13 cellular contexts compared by ENCODE assay signal in genomic region chr18:61922435-61922834, GRCh38. TPM values are rescaled to one million over a fixed set of nuclear protein-coding genes. Genes with fewer than 3 reads are reported as not detected.
"Had no signal": no experiment of that assay in that cellular context is flagged by ENCODE, and none has a peak within 500 bp of the region (broad histone marks: within the 10 kb centered on the region; RNA-seq: fewer than 3 reads in every experiment).

No MANE protein-coding gene starts in this region.

- H3K27me3 Mint-ChIP-seq: activated CD4-positive, alpha-beta memory T cell treated with anti-CD3 and anti-CD28 coated beads, Interleukin-2, amount 10 ng/mL, durations not matched to agents 7 days and 5 days had no signal

- H3K9me3 Mint-ChIP-seq: activated CD4-positive, alpha-beta memory T cell treated with anti-CD3 and anti-CD28 coated beads, Interleukin-2, amount 10 ng/mL, durations not matched to agents 7 days and 5 days; activated naive CD4-positive, alpha-beta T cell treated with anti-CD3 and anti-CD28 coated beads, Interleukin-2, amount 50 U/mL, for 72 hours had no signal

- H3K4me1 ChIP-seq: stomach had no signal

- H3K27me3 ChIP-seq: neutrophil, stomach had no signal

- H3K27ac Mint-ChIP-seq: activated CD4-positive, alpha-beta memory T cell treated with anti-CD3 and anti-CD28 coated beads, Interleukin-2, amount 10 ng/mL, durations not matched to agents 7 days and 5 days; activated naive CD4-positive, alpha-beta T cell treated with anti-CD3 and anti-CD28 coated beads, Interleukin-2, amount 50 U/mL, for 72 hours; endodermal cell; immature natural killer cell; naive thymus-derived CD4-positive, alpha-beta T cell had no signal

- H3K27ac ChIP-seq: neutrophil, stomach had no signal

- H3K9me3 ChIP-seq: neutrophil, stomach had no signal

- H3K4me3 ChIP-seq: lung, stomach had no signal

- H3K36me3 ChIP-seq: neutrophil, stomach had no signal

- H3K4me3 Mint-ChIP-seq: activated CD4-positive, alpha-beta memory T cell treated with anti-CD3 and anti-CD28 coated beads, Interleukin-2, amount 10 ng/mL, durations not matched to agents 7 days and 5 days; endodermal cell; immature natural killer cell; naive thymus-derived CD4-positive, alpha-beta T cell had no signal

- DNase-seq: activated CD4-positive, alpha-beta memory T cell treated with anti-CD3 and anti-CD28 coated beads, Interleukin-2, amount 10 ng/mL, durations not matched to agents 7 days and 5 days; activated effector memory CD4-positive, alpha-beta T cell treated with Interleukin-2 at 50 U/mL for 16 hours; dermis blood vessel endothelial cell; endodermal cell; glutamatergic neuron; immature natural killer cell; left cardiac atrium; naive thymus-derived CD4-positive, alpha-beta T cell; right cardiac atrium; stomach had no signal

- ATAC-seq: left cardiac atrium, right cardiac atrium had no signal

RNA-seq across cellular contexts. Expression of gene RNF152, which starts 29.6 kb away (rescaled TPM):
- polyA plus RNA-seq: naive thymus-derived CD4-positive, alpha-beta T cell had no signal
